Comparison of ENCODE assay signal across 8 cellular contexts in genomic region chr15:58331903-58332675, GRCh38.
DNase-seq lines count a peak whose midpoint lies in the region; ATAC-seq, FAIRE-seq and TF ChIP-seq lines count a peak whose summit lies in the region.

No MANE protein-coding gene starts in this region.

- peaks cover 15% of the 10 kb centered on the region for H3K4me1 ChIP-seq in CD4-positive, CD25-positive, alpha-beta regulatory T cell (ENCODE audit: control insufficient read depth, insufficient read depth, low read length, poor library complexity, severe bottlenecking)

- peak; percentile 91 for FAIRE-seq in RCC 7860 (lab: Jason Lieb, UNC)

- H3K4me1 Mint-ChIP-seq in CD4-positive, CD25-positive, alpha-beta regulatory T cell = peaks cover 13 to 25% (median 16%) of the 10 kb centered on the region in 4 donors
- peaks cover 0 to 7% (median 6%) of the 10 kb centered on the region in 3 donors for H3K4me1 Mint-ChIP-seq in IgD-negative memory B cell
- peaks cover 44% of the 10 kb centered on the region for H3K4me1 Mint-ChIP-seq in activated T-helper 1 cell treated with anti-CD3 and anti-CD28 coated beads, Interleukin-12 subunit alpha, Interleukin-12 subunit beta, Interleukin-2, Interleukin-4 antibody, amounts not matched to agents 30 ng/mL and 10 ng/mL and 1 ng/mL, durations not matched to agents 14 hours and 24 hours and 36 hours (ENCODE audit: low read depth)
- H3K4me1 Mint-ChIP-seq in natural killer cell = peaks cover 34 to 40% of the 10 kb centered on the region in 2 donors
- peaks cover 21% of the 10 kb centered on the region for H3K4me1 Mint-ChIP-seq in stimulated activated memory B cell treated with anti-CD40 and anti-IgM and Interleukin-4, amounts not matched to agents 10 μg/mL and 1 μg/mL and 100 μg/mL, for 72 hours

- no peak overlapping the region for H3K4me3 ChIP-seq in CD4-positive, CD25-positive, alpha-beta regulatory T cell (ENCODE audit: low read depth, low read length)

- peaks cover 0 to 4% (median 0%) of the 10 kb centered on the region in 7 donors for H3K9me3 Mint-ChIP-seq in CD4-positive, CD25-positive, alpha-beta regulatory T cell
- H3K9me3 Mint-ChIP-seq in IgD-negative memory B cell (peaks cover 2 to 5% (median 4%) of the 10 kb centered on the region in 3 donors), natural killer cell (no peaks in the 10 kb centered on the region)
- H3K9me3 Mint-ChIP-seq in activated T-helper 1 cell treated with anti-CD3 and anti-CD28 coated beads, Interleukin-12 subunit alpha, Interleukin-12 subunit beta, Interleukin-2, Interleukin-4 antibody, amounts not matched to agents 30 ng/mL and 10 ng/mL and 1 ng/mL, durations not matched to agents 14 hours and 24 hours and 36 hours = peaks cover 16% of the 10 kb centered on the region
- peaks cover 6% of the 10 kb centered on the region for H3K9me3 Mint-ChIP-seq in stimulated activated memory B cell treated with anti-CD40 and anti-IgM and Interleukin-4, amounts not matched to agents 10 μg/mL and 1 μg/mL and 100 μg/mL, for 72 hours

- no peaks in the 10 kb centered on the region for H3K9me3 ChIP-seq in CD4-positive, CD25-positive, alpha-beta regulatory T cell (ENCODE audit: control insufficient read depth in 2 of 2, low read length in 2 of 2)

- no peaks in the 10 kb centered on the region for H3K27me3 Mint-ChIP-seq in CD4-positive, CD25-positive, alpha-beta regulatory T cell
- peaks cover 9% of the 10 kb centered on the region for H3K27me3 Mint-ChIP-seq in IgD-negative memory B cell
- no peaks in the 10 kb centered on the region for H3K27me3 Mint-ChIP-seq in activated T-helper 1 cell treated with anti-CD3 and anti-CD28 coated beads, Interleukin-12 subunit alpha, Interleukin-12 subunit beta, Interleukin-2, Interleukin-4 antibody, amounts not matched to agents 30 ng/mL and 10 ng/mL and 1 ng/mL, durations not matched to agents 14 hours and 24 hours and 36 hours (ENCODE audit: insufficient read depth)
- H3K27me3 Mint-ChIP-seq in natural killer cell (ENCODE audit: low read depth in 2 of 2) = no peaks in the 10 kb centered on the region
- peaks cover 23% of the 10 kb centered on the region for H3K27me3 Mint-ChIP-seq in stimulated activated memory B cell treated with anti-CD40 and anti-IgM and Interleukin-4, amounts not matched to agents 10 μg/mL and 1 μg/mL and 100 μg/mL, for 72 hours

- no peak overlapping the region for H3K4me3 Mint-ChIP-seq in CD4-positive, CD25-positive, alpha-beta regulatory T cell
- peak overlapping the region in 2 of 4 donors; percentile 60 to 61 for H3K4me3 Mint-ChIP-seq in IgD-negative memory B cell
- peak overlapping the region; percentile 43 for H3K4me3 Mint-ChIP-seq in activated T-helper 1 cell treated with anti-CD3 and anti-CD28 coated beads, Interleukin-12 subunit alpha, Interleukin-12 subunit beta, Interleukin-2, Interleukin-4 antibody, amounts not matched to agents 30 ng/mL and 10 ng/mL and 1 ng/mL, durations not matched to agents 14 hours and 24 hours and 36 hours
- H3K4me3 Mint-ChIP-seq in natural killer cell = peak overlapping the region; percentile 76
- H3K4me3 Mint-ChIP-seq in stimulated activated memory B cell treated with anti-CD40 and anti-IgM and Interleukin-4, amounts not matched to agents 10 μg/mL and 1 μg/mL and 100 μg/mL, for 72 hours = no peak overlapping the region

- H3K36me3 Mint-ChIP-seq in CD4-positive, CD25-positive, alpha-beta regulatory T cell = no peaks in the 10 kb centered on the region
- no peaks in the 10 kb centered on the region for H3K36me3 Mint-ChIP-seq in IgD-negative memory B cell
- H3K36me3 Mint-ChIP-seq in activated T-helper 1 cell treated with anti-CD3 and anti-CD28 coated beads, Interleukin-12 subunit alpha, Interleukin-12 subunit beta, Interleukin-2, Interleukin-4 antibody, amounts not matched to agents 30 ng/mL and 10 ng/mL and 1 ng/mL, durations not matched to agents 14 hours and 24 hours and 36 hours (ENCODE audit: low read depth) = peaks cover 4% of the 10 kb centered on the region
- H3K36me3 Mint-ChIP-seq in natural killer cell = no peaks in the 10 kb centered on the region
- H3K36me3 Mint-ChIP-seq in stimulated activated memory B cell treated with anti-CD40 and anti-IgM and Interleukin-4, amounts not matched to agents 10 μg/mL and 1 μg/mL and 100 μg/mL, for 72 hours = no peaks in the 10 kb centered on the region

- ATAC-seq in CD4-positive, CD25-positive, alpha-beta regulatory T cell (ENCODE audit: low read depth in 2 of 2) = peak; percentile 95 to 98
- ATAC-seq in GM21390 (IDR thresholded peaks at IDR 0.05; ENCODE audit: unreplicated experiment) (peak; percentile 68), natural killer cell (peak; percentile 92 to 99 (median 98))
- ATAC-seq in stimulated activated memory B cell treated with anti-CD40 and anti-IgM and Interleukin-4, amounts not matched to agents 10 μg/mL and 1 μg/mL and 100 μg/mL, for 72 hours = peak; percentile 52

- no peaks in the 10 kb centered on the region for H3K36me3 ChIP-seq in CD4-positive, CD25-positive, alpha-beta regulatory T cell (ENCODE audit: control insufficient read depth, insufficient read depth, low read length)

- H3K27ac ChIP-seq in CD4-positive, CD25-positive, alpha-beta regulatory T cell (ENCODE audit: insufficient read depth, low read length, poor library complexity, severe bottlenecking) = no peak overlapping the region

- peak overlapping the region; percentile 82 to 84 (median 83) for H3K27ac Mint-ChIP-seq in CD4-positive, CD25-positive, alpha-beta regulatory T cell
- H3K27ac Mint-ChIP-seq in IgD-negative memory B cell (peak overlapping the region in 2 of 3 donors; percentile 71 to 80), natural killer cell (peak overlapping the region; percentile 92 to 95)
- H3K27ac Mint-ChIP-seq in activated T-helper 1 cell treated with anti-CD3 and anti-CD28 coated beads, Interleukin-12 subunit alpha, Interleukin-12 subunit beta, Interleukin-2, Interleukin-4 antibody, amounts not matched to agents 30 ng/mL and 10 ng/mL and 1 ng/mL, durations not matched to agents 14 hours and 24 hours and 36 hours = peak overlapping the region; percentile 95
- H3K27ac Mint-ChIP-seq in stimulated activated memory B cell treated with anti-CD40 and anti-IgM and Interleukin-4, amounts not matched to agents 10 μg/mL and 1 μg/mL and 100 μg/mL, for 72 hours = no peak overlapping the region

- intact Hi-C loops in activated T-helper 1 cell treated with anti-CD3 and anti-CD28 coated beads, Interleukin-12 subunit alpha, Interleukin-12 subunit beta, Interleukin-2, Interleukin-4 antibody, amounts not matched to agents 30 ng/mL and 10 ng/mL and 1 ng/mL, durations not matched to agents 14 hours and 24 hours and 36 hours (cut with micrococcal nuclease) = loop anchor here (1.0 to 5.0 kb wide), 7 partner anchors 26 to 601 kb away; partner anchors contain the start of gene SLTM
- intact Hi-C loops in natural killer cell (cut with micrococcal nuclease) = loop anchor here (2.0 to 10.0 kb wide), 4 partner anchors 17 to 185 kb away; no protein-coding TSS in a partner anchor

- peak; percentile 20 to 82 (median 37) for DNase-seq in CD4-positive, CD25-positive, alpha-beta regulatory T cell
- DNase-seq in RCC 7860 (ENCODE audit: low spot score) (peak; percentile 99), fibroblast of gingiva (ENCODE audit: low read depth) (peak; percentile 100), natural killer cell (peak; percentile 87)
- peak; percentile 84 for DNase-seq in activated T-helper 1 cell treated with anti-CD3 and anti-CD28 coated beads, Interleukin-12 subunit alpha, Interleukin-12 subunit beta, Interleukin-2, Interleukin-4 antibody, amounts not matched to agents 30 ng/mL and 10 ng/mL and 1 ng/mL, durations not matched to agents 14 hours and 24 hours and 36 hours (ENCODE audit: low spot score)

- H3K27me3 ChIP-seq in CD4-positive, CD25-positive, alpha-beta regulatory T cell (ENCODE audit: control insufficient read depth, insufficient read depth, low read length) = no peaks in the 10 kb centered on the region

- TF ChIP-seq CTCF in natural killer cell (IDR thresholded peaks at IDR 0.05) = no peak

Comparison
In these comparisons a context has a peak if more than half of its experiments do, and no peak if none do; other contexts are left out.
1. DNase-seq: peak in every context shown above with its lines; median percentile 100 in fibroblast of gingiva; 99 in RCC 7860; 87 in natural killer cell; 84 in activated T-helper 1 cell treated with anti-CD3 and anti-CD28 coated beads, Interleukin-12 subunit alpha, Interleukin-12 subunit beta, Interleukin-2, Interleukin-4 antibody, amounts not matched to agents 30 ng/mL and 10 ng/mL and 1 ng/mL, durations not matched to agents 14 hours and 24 hours and 36 hours; 37 in CD4-positive, CD25-positive, alpha-beta regulatory T cell.
2. H3K4me3 Mint-ChIP-seq: peak in activated T-helper 1 cell treated with anti-CD3 and anti-CD28 coated beads, Interleukin-12 subunit alpha, Interleukin-12 subunit beta, Interleukin-2, Interleukin-4 antibody, amounts not matched to agents 30 ng/mL and 10 ng/mL and 1 ng/mL, durations not matched to agents 14 hours and 24 hours and 36 hours (single experiment) and natural killer cell (single experiment); none in CD4-positive, CD25-positive, alpha-beta regulatory T cell (0 of 4) and stimulated activated memory B cell treated with anti-CD40 and anti-IgM and Interleukin-4, amounts not matched to agents 10 μg/mL and 1 μg/mL and 100 μg/mL, for 72 hours (single experiment).
3. Peak in every context shown above with its lines, with median percentiles within 50 percentile points of each other: ATAC-seq.